In genomic region chr5:153618857-153619256, GRCh38 we compare ENCODE assay signal across 18 cellular contexts.
DNase-seq lines count a peak whose midpoint lies in the region; ATAC-seq and TF ChIP-seq lines count a peak whose summit lies in the region.
"Had no signal": no experiment of that assay in that cellular context is flagged by ENCODE, and none has a peak within 500 bp of the region (broad histone marks: within the 10 kb centered on the region; RNA-seq: fewer than 3 reads in every experiment).

No MANE protein-coding gene starts in this region.

- H3K9me3 Mint-ChIP-seq in nephron progenitor cell = no peaks in the 10 kb centered on the region
- H3K9me3 Mint-ChIP-seq: CD8-positive, alpha-beta T cell; neural crest cell had no signal

- no peaks in the 10 kb centered on the region for H3K36me3 Mint-ChIP-seq in nephron progenitor cell (ENCODE audit: low read depth)
- H3K36me3 Mint-ChIP-seq: CD8-positive, alpha-beta T cell; mesothelial cell of epicardium had no signal

- peaks cover 14% of the 10 kb centered on the region for H3K4me1 Mint-ChIP-seq in nephron progenitor cell
- H3K4me1 Mint-ChIP-seq: T-helper 17 cell had no signal

- H3K4me3 Mint-ChIP-seq in nephron progenitor cell = no peak overlapping the region
- H3K4me3 Mint-ChIP-seq: CD8-positive, alpha-beta T cell; mesothelial cell of epicardium; neural crest cell; T-helper 17 cell had no signal

- DNase-seq in A172 (ENCODE audit: low spot score) (peak; percentile 69), astrocyte of the hippocampus (ENCODE audit: low read depth, low spot score) (peak; percentile 15), islet precursor cell (peak; percentile 58), mesenteric fat pad (ENCODE audit: low spot score) (no peak), germinal center (ENCODE audit: low spot score) (no peak), NCI-H2227 treated with DMSO at 0.1 percent for 48 hours (lab: John Stamatoyannopoulos, UW) (no peak), nephron progenitor cell (no peak)
- DNase-seq: CD8-positive, alpha-beta T cell; DND-41; GOT3; NCI-H2029 treated with DMSO at 0.1 percent for 48 hours; NCI-H524; SHP77; T-helper 17 cell; testis had no signal

- H3K27ac Mint-ChIP-seq in nephron progenitor cell = no peak overlapping the region
- H3K27ac Mint-ChIP-seq: CD8-positive, alpha-beta T cell; mesothelial cell of epicardium; T-helper 17 cell had no signal

- no peak for TF ChIP-seq CTCF in nephron progenitor cell (IDR thresholded peaks at IDR 0.05)

- H3K27me3 Mint-ChIP-seq in nephron progenitor cell (ENCODE audit: low read depth, poor library complexity) = no peaks in the 10 kb centered on the region
- H3K27me3 Mint-ChIP-seq: T-helper 17 cell had no signal

- peak; percentile 45 for ATAC-seq in HG03432 (IDR thresholded peaks at IDR 0.05; ENCODE audit: unreplicated experiment)
- ATAC-seq: CD8-positive, alpha-beta T cell; T-helper 17 cell had no signal

Comparison
In these comparisons a context has a peak if more than half of its experiments do, and no peak if none do; other contexts are left out.
1. DNase-seq: peak in A172 (single experiment), astrocyte of the hippocampus (single experiment) and islet precursor cell (single experiment); none in mesenteric fat pad (single experiment), germinal center (single experiment), NCI-H2227 treated with DMSO at 0.1 percent for 48 hours (single experiment) and nephron progenitor cell (single experiment).